ENCODE assay signal across 19 cellular contexts in genomic region chr3:196753201-196753600, GRCh38. TPM values are rescaled to one million over a fixed set of nuclear protein-coding genes. Genes with fewer than 3 reads are reported as not detected.
DNase-seq lines count a peak whose midpoint lies in the region; ATAC-seq and TF ChIP-seq lines count a peak whose summit lies in the region.
"Had no signal": no experiment of that assay in that cellular context is flagged by ENCODE, and none has a peak within 500 bp of the region (broad histone marks: within the 10 kb centered on the region; RNA-seq: fewer than 3 reads in every experiment).

No MANE protein-coding gene starts in this region.

- H3K27me3 ChIP-seq in ovary: no peaks in the 10 kb centered on the region
- H3K27me3 ChIP-seq in A673 (replicated peaks; ENCODE audit: insufficient read depth, low read depth, low read length, poor library complexity): no peaks in the 10 kb centered on the region
- H3K27me3 ChIP-seq: BLaER1, SJCRH30 had no signal

- no peaks in the 10 kb centered on the region for H3K27me3 Mint-ChIP-seq in activated naive CD8-positive, alpha-beta T cell
- H3K27me3 Mint-ChIP-seq in activated naive CD8-positive, alpha-beta T cell treated with anti-CD3 and anti-CD28 coated beads for 36 hours: no peaks in the 10 kb centered on the region
- H3K27me3 Mint-ChIP-seq in T-helper 17 cell (no peaks in the 10 kb centered on the region), mesothelial cell of epicardium (ENCODE audit: low read depth) (no peaks in the 10 kb centered on the region)

- 95 to 97% (median 97%) methylated on average over 8 of the region's 8 CpGs for WGBS in ovary, 3 donors

- peaks cover 2% of the 10 kb centered on the region for H3K4me1 ChIP-seq in ovary (ENCODE audit: insufficient read depth)
- no peaks in the 10 kb centered on the region for H3K4me1 ChIP-seq in A673 (ENCODE audit: insufficient read depth, low read length, poor library complexity, severe bottlenecking)
- H3K4me1 ChIP-seq: BLaER1, HAP-1, SJCRH30 had no signal

- CTCF ChIA-PET in A673 (lab: Charles Lee): no interaction called here

- no peak overlapping the region for H3K4me3 ChIP-seq in ovary
- H3K4me3 ChIP-seq in A673 (ENCODE audit: low read depth, low read length, poor library complexity, severe bottlenecking): no peak overlapping the region
- H3K4me3 ChIP-seq: A549, BLaER1, HAP-1, SJCRH30 had no signal

- H3K9me3 Mint-ChIP-seq in activated naive CD8-positive, alpha-beta T cell (ENCODE audit: low read depth): no peaks in the 10 kb centered on the region
- H3K9me3 Mint-ChIP-seq in activated naive CD8-positive, alpha-beta T cell treated with anti-CD3 and anti-CD28 coated beads for 36 hours: peaks cover 19% of the 10 kb centered on the region
- H3K9me3 Mint-ChIP-seq in mesothelial cell of epicardium: peaks cover 26% of the 10 kb centered on the region

- H3K27ac ChIP-seq in ovary (no peak overlapping the region), A673 (ENCODE audit: low read depth, low read length, poor library complexity, severe bottlenecking) (no peak overlapping the region)
- H3K27ac ChIP-seq: A549, BLaER1, HL-60, SJCRH30 had no signal

- peaks cover 28% of the 10 kb centered on the region for H3K36me3 Mint-ChIP-seq in activated naive CD8-positive, alpha-beta T cell
- peaks cover 80% of the 10 kb centered on the region for H3K36me3 Mint-ChIP-seq in activated naive CD8-positive, alpha-beta T cell treated with anti-CD3 and anti-CD28 coated beads for 36 hours
- peaks cover 16% of the 10 kb centered on the region for H3K36me3 Mint-ChIP-seq in T-helper 17 cell (ENCODE audit: low read depth)
- peaks cover 44% of the 10 kb centered on the region for H3K36me3 Mint-ChIP-seq in mesothelial cell of epicardium

- H3K36me3 ChIP-seq in ovary: no peaks in the 10 kb centered on the region
- H3K36me3 ChIP-seq in A673 (ENCODE audit: insufficient read depth, low read length, poor library complexity, severe bottlenecking): peaks cover 10% of the 10 kb centered on the region

- DNase-seq in activated naive CD8-positive, alpha-beta T cell treated with anti-CD3 and anti-CD28 coated beads for 36 hours: no peak
- DNase-seq in T-helper 17 cell: no peak
- DNase-seq in mesothelial cell of epicardium (ENCODE audit: low spot score in 2 of 2, unreplicated experiment in 2 of 2): no peak
- DNase-seq in ovary: no peak
- DNase-seq in A673 (ENCODE audit: low spot score): no peak
- DNase-seq: DMS79 treated with DMSO at 0.1 percent for 48 hours, IMR-90, Karpas-422, NCI-H1417 treated with DMSO at 0.1 percent for 48 hours, NCI-H1930, NCI-H2171, NCI-H526, SJCRH30 had no signal

- no peak for ATAC-seq in T-helper 17 cell
- ATAC-seq in HG02938 (IDR thresholded peaks at IDR 0.05; ENCODE audit: unreplicated experiment): no peak
- ATAC-seq: A549 had no signal

- no peak for TF ChIP-seq EP300 in ovary (IDR thresholded peaks at IDR 0.05)

- BruUV-seq in A673 (replicated peaks; lab: Mats Ljungman, UMichigan): no TSS peak

- H3K9me3 ChIP-seq in T-helper 17 cell (ENCODE audit: control insufficient read depth, low read length, poor library complexity, severe bottlenecking): peaks cover 9% of the 10 kb centered on the region
- H3K9me3 ChIP-seq in ovary: no peaks in the 10 kb centered on the region
- H3K9me3 ChIP-seq in A673 (ENCODE audit: low read depth, low read length, poor library complexity, severe bottlenecking): peaks cover 15% of the 10 kb centered on the region

- H3K4me1 Mint-ChIP-seq in activated naive CD8-positive, alpha-beta T cell (ENCODE audit: low read depth): peaks cover 64% of the 10 kb centered on the region
- H3K4me1 Mint-ChIP-seq in activated naive CD8-positive, alpha-beta T cell treated with anti-CD3 and anti-CD28 coated beads for 36 hours: peaks cover 59% of the 10 kb centered on the region
- H3K4me1 Mint-ChIP-seq in T-helper 17 cell: peaks cover 47% of the 10 kb centered on the region
- H3K4me1 Mint-ChIP-seq in mesothelial cell of epicardium: peaks cover 23% of the 10 kb centered on the region

- no peak overlapping the region for H3K4me3 Mint-ChIP-seq in activated naive CD8-positive, alpha-beta T cell
- H3K4me3 Mint-ChIP-seq in activated naive CD8-positive, alpha-beta T cell treated with anti-CD3 and anti-CD28 coated beads for 36 hours: no peak overlapping the region
- H3K4me3 Mint-ChIP-seq in T-helper 17 cell (no peak overlapping the region), mesothelial cell of epicardium (no peak overlapping the region)

- TF ChIP-seq CTCF in mesothelial cell of epicardium (IDR thresholded peaks at IDR 0.05; ENCODE audit: unreplicated experiment) (no peak), ovary (IDR thresholded peaks at IDR 0.05) (no peak), A673 (conservative IDR thresholded peaks at IDR 0.05; ENCODE audit: low read depth, low read length) (no peak)

- H3K27ac Mint-ChIP-seq in activated naive CD8-positive, alpha-beta T cell: peak overlapping the region; percentile 70
- no peak overlapping the region for H3K27ac Mint-ChIP-seq in activated naive CD8-positive, alpha-beta T cell treated with anti-CD3 and anti-CD28 coated beads for 36 hours
- H3K27ac Mint-ChIP-seq in T-helper 17 cell (peak overlapping the region; percentile 68), mesothelial cell of epicardium (peak overlapping the region; percentile 94)

- intact Hi-C loops in ovary (cut with DNase I): no loop called here
- intact Hi-C loops in A673 (cut with micrococcal nuclease; ENCODE audit: unreplicated experiment): no loop called here

- no peak for TF ChIP-seq POLR2A in ovary (IDR thresholded peaks at IDR 0.05)

- POLR2A ChIA-PET in A673 (lab: Charles Lee; ENCODE audit: low non-redundant PET): interaction anchor here (0.6 kb wide), 1 partner anchor 43 kb away, joined by 3 read pairs; no protein-coding TSS in a partner anchor

RNA-seq across cellular contexts. Expression of gene PAK2, which starts 13.5 kb away (rescaled TPM):
- total RNA-seq in activated naive CD8-positive, alpha-beta T cell treated with anti-CD3 and anti-CD28 coated beads for 36 hours: 10 to 100 TPM; 67.9 to 69.5 TPM
- total RNA-seq in T-helper 17 cell: 10 to 100 TPM; 70.6 to 80.0 TPM
- total RNA-seq in mesothelial cell of epicardium: 52.0 to 53.1 TPM (median 52.8 TPM) in 3 replicates
- total RNA-seq in ovary: 10 to 100 TPM; 24.2 to 57.3 (median 44.2) TPM
- polyA plus RNA-seq in ovary: 10 to 100 TPM; 17.0 to 59.5 TPM
- total RNA-seq in A673 (2021): 93.2 and 102 TPM in 2 replicates

RNA-seq across cellular contexts. Expression of gene PIGX, which starts 41.0 kb away (rescaled TPM):
- total RNA-seq in activated naive CD8-positive, alpha-beta T cell treated with anti-CD3 and anti-CD28 coated beads for 36 hours: 10 to 100 TPM; 41.4 to 44.3 TPM
- total RNA-seq in T-helper 17 cell (10 to 100 TPM; 18.0 to 19.7 TPM), mesothelial cell of epicardium (24.8 to 26.4 TPM (median 25.9 TPM) in 3 replicates), ovary (10 to 100 TPM in 6 of 7 donors, 1 to 10 TPM in 1; 9.4 to 21.5 (median 17.8) TPM), A673 (2021) (59.0 and 59.1 TPM in 2 replicates)
- polyA plus RNA-seq in ovary: 10 to 100 TPM; 10.5 to 22.4 TPM

RNA-seq across cellular contexts. Expression of gene CEP19, which starts 41.2 kb away (rescaled TPM):
- total RNA-seq in activated naive CD8-positive, alpha-beta T cell treated with anti-CD3 and anti-CD28 coated beads for 36 hours: 1 to 10 TPM; 5.6 to 6.4 TPM
- total RNA-seq in T-helper 17 cell (1 to 10 TPM; 1.4 to 2.1 TPM), mesothelial cell of epicardium (2.1 to 2.5 TPM (median 2.1 TPM) in 3 replicates), ovary (1 to 10 TPM in 6 of 7 donors, under 1 TPM in 1; 0.83 to 2.8 (median 1.6) TPM), A673 (2021) (6.0 TPM in 2 replicates)
- 1 to 10 TPM; 2.0 to 4.8 TPM for polyA plus RNA-seq in ovary
